In genomic region chr15:74889390-74889881, GRCh38 we compare ENCODE assay signal across 8 cellular contexts. TPM values are rescaled to one million over a fixed set of nuclear protein-coding genes. Genes with fewer than 3 reads are reported as not detected.
DNase-seq lines count a peak whose midpoint lies in the region; ATAC-seq, FAIRE-seq and TF ChIP-seq lines count a peak whose summit lies in the region.

No MANE protein-coding gene starts in this region.

- DNase-seq in activated CD4-positive, alpha-beta T cell treated with anti-CD3 and anti-CD28 coated beads for 48 hours, result peak; percentile 26
- DNase-seq in activated CD4-positive, alpha-beta T cell treated with anti-CD3 and anti-CD28 coated beads, Interleukin-2, amount 50 U/mL, for 1 hour, result no peak
- DNase-seq in activated CD8-positive, alpha-beta T cell treated with anti-CD3 and anti-CD28 coated beads, Interleukin-2, amount 10 ng/mL, durations not matched to agents 7 days and 5 days, result peak; percentile 30
- peak; percentile 38 for DNase-seq in glutamatergic neuron
- peak; percentile 30 to 64 (median 50) for DNase-seq in ovary
- DNase-seq in D721Med (ENCODE audit: insufficient read length, low spot score), result no peak

- FAIRE-seq in D721Med (lab: Jason Lieb, UNC), result no peak

- H3K9me3 ChIP-seq in ovary, result no peaks in the 10 kb centered on the region

- H3K36me3 Mint-ChIP-seq in activated CD8-positive, alpha-beta T cell treated with anti-CD3 and anti-CD28 coated beads, Interleukin-2, amount 10 ng/mL, durations not matched to agents 7 days and 5 days (ENCODE audit: low read depth), result peaks cover 30% of the 10 kb centered on the region
- no peaks in the 10 kb centered on the region for H3K36me3 Mint-ChIP-seq in glutamatergic neuron (ENCODE audit: unreplicated experiment)

- H3K27ac ChIP-seq in ovary, result peak overlapping the region; percentile 31 to 80

- H3K27ac Mint-ChIP-seq in activated CD8-positive, alpha-beta T cell treated with anti-CD3 and anti-CD28 coated beads, Interleukin-2, amount 10 ng/mL, durations not matched to agents 7 days and 5 days, result peak overlapping the region; percentile 89
- peak overlapping the region; percentile 95 for H3K27ac Mint-ChIP-seq in glutamatergic neuron (ENCODE audit: unreplicated experiment)

- no peaks in the 10 kb centered on the region for H3K27me3 ChIP-seq in ovary

- no peaks in the 10 kb centered on the region for H3K9me3 Mint-ChIP-seq in activated CD8-positive, alpha-beta T cell treated with anti-CD3 and anti-CD28 coated beads, Interleukin-2, amount 10 ng/mL, durations not matched to agents 7 days and 5 days (ENCODE audit: insufficient read depth)
- peaks cover 4% of the 10 kb centered on the region for H3K9me3 Mint-ChIP-seq in glutamatergic neuron (ENCODE audit: unreplicated experiment)

- peaks cover 12% of the 10 kb centered on the region for H3K4me1 ChIP-seq in ovary (ENCODE audit: insufficient read depth)

- intact Hi-C loops in ovary (cut with DNase I), result no loop called here

- ATAC-seq in HG03521 (IDR thresholded peaks at IDR 0.05; ENCODE audit: unreplicated experiment) (peak; percentile 13), GM21529 (IDR thresholded peaks at IDR 0.05; ENCODE audit: unreplicated experiment) (no peak)
- peak; percentile 10 for ATAC-seq in activated CD8-positive, alpha-beta T cell treated with anti-CD3 and anti-CD28 coated beads, Interleukin-2, amount 10 ng/mL, durations not matched to agents 7 days and 5 days

- H3K36me3 ChIP-seq in ovary, result no peaks in the 10 kb centered on the region

- POLR2A ChIA-PET in activated CD8-positive, alpha-beta T cell treated with anti-CD3 and anti-CD28 coated beads, Interleukin-2, amount 10 ng/mL, durations not matched to agents 7 days and 5 days (lab: Charles Lee), result interaction anchor here (0.8 to 2.0 kb wide), 5 partner anchors 11 to 112 kb away, joined by 3 to 11 read pairs (median 5); no protein-coding TSS in a partner anchor

- WGBS in ovary, 3 donors, result 4 to 10% (median 6%) methylated on average over 8 of the region's 8 CpGs

- peak overlapping the region; percentile 96 for H3K4me3 ChIP-seq in ovary

- TF ChIP-seq CTCF in glutamatergic neuron (IDR thresholded peaks at IDR 0.05; ENCODE audit: partially characterized antibody, unreplicated experiment), result no peak
- TF ChIP-seq CTCF in ovary (IDR thresholded peaks at IDR 0.05), result no peak
- TF ChIP-seq CTCF in D721Med (IDR thresholded peaks at IDR 0.05; ENCODE audit: insufficient read depth, missing control alignments), result no peak

- no peak for TF ChIP-seq POLR2A in ovary (IDR thresholded peaks at IDR 0.05)

- TF ChIP-seq EP300 in ovary (IDR thresholded peaks at IDR 0.05), result no peak

- peak overlapping the region; percentile 91 for H3K4me3 Mint-ChIP-seq in activated CD8-positive, alpha-beta T cell treated with anti-CD3 and anti-CD28 coated beads, Interleukin-2, amount 10 ng/mL, durations not matched to agents 7 days and 5 days
- H3K4me3 Mint-ChIP-seq in glutamatergic neuron (ENCODE audit: unreplicated experiment), result peak overlapping the region; percentile 87

- H3K27me3 Mint-ChIP-seq in activated CD8-positive, alpha-beta T cell treated with anti-CD3 and anti-CD28 coated beads, Interleukin-2, amount 10 ng/mL, durations not matched to agents 7 days and 5 days (ENCODE audit: low read depth), result no peaks in the 10 kb centered on the region
- peaks cover 2% of the 10 kb centered on the region for H3K27me3 Mint-ChIP-seq in glutamatergic neuron (ENCODE audit: unreplicated experiment)

- peaks cover 56% of the 10 kb centered on the region for H3K4me1 Mint-ChIP-seq in activated CD8-positive, alpha-beta T cell treated with anti-CD3 and anti-CD28 coated beads, Interleukin-2, amount 10 ng/mL, durations not matched to agents 7 days and 5 days (ENCODE audit: low read depth)
- peaks cover 6% of the 10 kb centered on the region for H3K4me1 Mint-ChIP-seq in glutamatergic neuron (ENCODE audit: low read depth, unreplicated experiment)

- CTCF ChIA-PET in activated CD8-positive, alpha-beta T cell treated with anti-CD3 and anti-CD28 coated beads, Interleukin-2, amount 10 ng/mL, durations not matched to agents 7 days and 5 days (lab: Charles Lee), result interaction anchor here (0.6 to 2.8 kb wide), 4 partner anchors 12 to 121 kb away, joined by 3 to 40 read pairs (median 3); partner anchors contain the start of gene FAM219B

RNA-seq across cellular contexts. Expression of gene MPI, which starts 0.4 kb away (rescaled TPM):
- 10 to 100 TPM; 55.7 to 56.7 TPM for total RNA-seq in activated CD8-positive, alpha-beta T cell treated with anti-CD3 and anti-CD28 coated beads, Interleukin-2, amount 10 ng/mL, durations not matched to agents 7 days and 5 days
- total RNA-seq in glutamatergic neuron (ENCODE audit: unreplicated experiment) (33.1 TPM), ovary (10 to 100 TPM; 42.6 to 55.6 (median 48.6) TPM)
- polyA plus RNA-seq in ovary, result 10 to 100 TPM; 28.8 to 42.4 TPM

RNA-seq across cellular contexts. Expression of gene SCAMP2, which starts 16.3 kb away (rescaled TPM):
- 100 to 1,000 TPM in 1 of 2 experiments, 10 to 100 TPM in 1; 96.9 to 105 TPM for total RNA-seq in activated CD8-positive, alpha-beta T cell treated with anti-CD3 and anti-CD28 coated beads, Interleukin-2, amount 10 ng/mL, durations not matched to agents 7 days and 5 days
- total RNA-seq in glutamatergic neuron (ENCODE audit: unreplicated experiment) (35.6 TPM), ovary (10 to 100 TPM; 22.9 to 65.5 (median 53.1) TPM)
- polyA plus RNA-seq in ovary, result 10 to 100 TPM; 27.4 to 60.5 TPM

RNA-seq across cellular contexts. Expression of gene FAM219B, which starts 17.2 kb away (rescaled TPM):
- 10 to 100 TPM; 61.3 to 72.5 TPM for total RNA-seq in activated CD8-positive, alpha-beta T cell treated with anti-CD3 and anti-CD28 coated beads, Interleukin-2, amount 10 ng/mL, durations not matched to agents 7 days and 5 days
- total RNA-seq in glutamatergic neuron (ENCODE audit: unreplicated experiment) (171 TPM), ovary (100 to 1,000 TPM in 1 of 7 donors, 10 to 100 TPM in 6; 31.0 to 125 (median 67.4) TPM)
- polyA plus RNA-seq in ovary, result 10 to 100 TPM; 35.1 to 67.9 TPM

RNA-seq across cellular contexts. Expression of gene ULK3, which starts 46.5 kb away (rescaled TPM):
- total RNA-seq in activated CD8-positive, alpha-beta T cell treated with anti-CD3 and anti-CD28 coated beads, Interleukin-2, amount 10 ng/mL, durations not matched to agents 7 days and 5 days, result 10 to 100 TPM; 56.9 to 58.0 TPM
- 46.5 TPM for total RNA-seq in glutamatergic neuron (ENCODE audit: unreplicated experiment)
- total RNA-seq in ovary, result 10 to 100 TPM; 25.2 to 45.7 (median 27.8) TPM
- 10 to 100 TPM; 17.4 to 22.6 TPM for polyA plus RNA-seq in ovary

RNA-seq across cellular contexts. Expression of gene COX5A, which starts 48.4 kb away (rescaled TPM):
- total RNA-seq in activated CD8-positive, alpha-beta T cell treated with anti-CD3 and anti-CD28 coated beads, Interleukin-2, amount 10 ng/mL, durations not matched to agents 7 days and 5 days, result 100 to 1,000 TPM; 305 to 313 TPM
- total RNA-seq in glutamatergic neuron (ENCODE audit: unreplicated experiment) (219 TPM), ovary (10 to 100 TPM; 24.8 to 91.3 (median 73.9) TPM)
- 100 to 1,000 TPM in 1 of 2 donors, 10 to 100 TPM in 1; 86.2 to 158 TPM for polyA plus RNA-seq in ovary

Comparison
In these comparisons a context has a peak if more than half of its experiments do, and no peak if none do; other contexts are left out.
1. DNase-seq: peak in activated CD4-positive, alpha-beta T cell treated with anti-CD3 and anti-CD28 coated beads for 48 hours (single experiment), activated CD8-positive, alpha-beta T cell treated with anti-CD3 and anti-CD28 coated beads, Interleukin-2, amount 10 ng/mL, durations not matched to agents 7 days and 5 days (single experiment), glutamatergic neuron (single experiment) and ovary (5 of 5); none in activated CD4-positive, alpha-beta T cell treated with anti-CD3 and anti-CD28 coated beads, Interleukin-2, amount 50 U/mL, for 1 hour (single experiment) and D721Med (single experiment).